Comparison of ENCODE assay signal across 10 cellular contexts in genomic region chr5:173454764-173455598, GRCh38.
DNase-seq lines count a peak whose midpoint lies in the region; ATAC-seq and TF ChIP-seq lines count a peak whose summit lies in the region.
"Had no signal": no experiment of that assay in that cellular context is flagged by ENCODE, and none has a peak within 500 bp of the region (broad histone marks: within the 10 kb centered on the region; RNA-seq: fewer than 3 reads in every experiment).

No MANE protein-coding gene starts in this region.

- TSS peak; percentile 84 for BruUV-seq in Calu3 (replicated peaks; lab: Mats Ljungman, UMichigan)

- H3K27me3 Mint-ChIP-seq in Calu3 (ENCODE audit: unreplicated experiment): no peaks in the 10 kb centered on the region

- peaks cover 16% of the 10 kb centered on the region for H3K36me3 Mint-ChIP-seq in Calu3 (ENCODE audit: insufficient read depth, unreplicated experiment)

- TF ChIP-seq CTCF in Calu3 (IDR thresholded peaks at IDR 0.05; ENCODE audit: unreplicated experiment) (no peak), fibroblast of the aortic adventitia (IDR thresholded peaks at IDR 0.05; ENCODE audit: insufficient read depth, low read length) (no peak), psoas muscle (IDR thresholded peaks at IDR 0.05) (no peak), MM.1S (IDR thresholded peaks at IDR 0.05; ENCODE audit: low read length) (no peak)

- H3K9me3 Mint-ChIP-seq in Calu3 (ENCODE audit: low read depth, unreplicated experiment): no peaks in the 10 kb centered on the region

- H2AFZ ChIP-seq in MM.1S (ENCODE audit: low read length): no peak overlapping the region

- H3K36me3 ChIP-seq in psoas muscle (ENCODE audit: insufficient read depth in 1 of 2, low read depth in 1 of 2) (no peaks in the 10 kb centered on the region), MM.1S (replicated peaks; ENCODE audit: insufficient read depth, low read length) (no peaks in the 10 kb centered on the region)

- H3K9me3 ChIP-seq in psoas muscle: no peaks in the 10 kb centered on the region
- H3K9me3 ChIP-seq in MM.1S (replicated peaks; ENCODE audit: insufficient read depth, low read length): no peaks in the 10 kb centered on the region

- H3K79me2 ChIP-seq in MM.1S (ENCODE audit: low read length): no peaks in the 10 kb centered on the region

- H3K27me3 ChIP-seq in psoas muscle (ENCODE audit: insufficient read depth in 3 of 3, low read length in 2 of 3) (no peaks in the 10 kb centered on the region), MM.1S (replicated peaks; ENCODE audit: insufficient read depth, low read length) (no peaks in the 10 kb centered on the region)

- H3K27ac Mint-ChIP-seq in Calu3 (ENCODE audit: unreplicated experiment): peak overlapping the region; percentile 86

- H3K4me1 ChIP-seq in psoas muscle (peaks cover 70% of the 10 kb centered on the region), MM.1S (ENCODE audit: low read length) (no peaks in the 10 kb centered on the region)

- H4K20me1 ChIP-seq in MM.1S (ENCODE audit: insufficient read depth, low read length): no peaks in the 10 kb centered on the region

- H3F3A ChIP-seq in MM.1S (ENCODE audit: insufficient read depth, low read length): no peaks in the 10 kb centered on the region

- no peak overlapping the region for H3K4me2 ChIP-seq in MM.1S (ENCODE audit: low read depth, low read length)

- H3K27ac ChIP-seq in psoas muscle (peak overlapping the region; percentile 96), MM.1S (ENCODE audit: low read length) (no peak overlapping the region)

- H3K4me3 ChIP-seq in fibroblast of the aortic adventitia (ENCODE audit: low read depth, low read length) (no peak overlapping the region), psoas muscle (no peak overlapping the region), MM.1S (ENCODE audit: low read length) (no peak overlapping the region)

- WGBS in psoas muscle, 3 donors: 24 to 41% (median 28%) methylated on average over 10 of the region's 10 CpGs

- H3K4me1 Mint-ChIP-seq in Calu3 (ENCODE audit: low read depth, unreplicated experiment): peaks cover 63% of the 10 kb centered on the region

- CTCF ChIA-PET in Calu3 (lab: Charles Lee): interaction anchor here (4.0 kb wide), 1 partner anchor 18 kb away, joined by 13 read pairs; no protein-coding TSS in a partner anchor

- H3K9me2 ChIP-seq in MM.1S (replicated peaks; ENCODE audit: insufficient read depth, low read length): no peaks in the 10 kb centered on the region

- peak overlapping the region; percentile 25 for H3K4me3 Mint-ChIP-seq in Calu3 (ENCODE audit: low read depth, unreplicated experiment)

- intact Hi-C loops in Calu3 (cut with micrococcal nuclease; ENCODE audit: unreplicated experiment): loop anchor here (2.0 to 5.0 kb wide), 2 partner anchors 117 to 126 kb away; partner anchors contain the start of gene STC2
- intact Hi-C loops in psoas muscle (cut with DNase I): loop anchor here (1.0 to 10.0 kb wide), 4 partner anchors 42 to 310 kb away; no protein-coding TSS in a partner anchor

- peak; percentile 79 to 85 (median 83) for ATAC-seq in psoas muscle

- H3K9ac ChIP-seq in MM.1S (ENCODE audit: low read length): no peak overlapping the region

- DNase-seq in Calu3 (peak; percentile 30), RPMI7951 (ENCODE audit: low read depth) (peak; percentile 99), fibroblast of the aortic adventitia (ENCODE audit: low read depth) (peak; percentile 100), psoas muscle (peak; percentile 80 to 87), MM.1S (no peak), NCI-H2029 (lab: John Stamatoyannopoulos, UW) (no peak), NCI-H2081 (lab: John Stamatoyannopoulos, UW) (no peak)
- DNase-seq in activated effector memory CD4-positive, alpha-beta T cell treated with Interleukin-2 at 50 U/mL for 16 hours: no peak
- DNase-seq: NCI-H748 treated with DMSO at 0.1 percent for 48 hours; stimulated activated CD4-positive, alpha-beta T cell treated with anti-CD3 and anti-CD28 coated beads, Interleukin-4, amount 100 ng/mL, for 1 hour had no signal

Comparison
In these comparisons a context has a peak if more than half of its experiments do, and no peak if none do; other contexts are left out.
1. DNase-seq: peak in Calu3 (single experiment), RPMI7951 (single experiment), fibroblast of the aortic adventitia (single experiment) and psoas muscle (2 of 2); none in MM.1S (single experiment), NCI-H2029 (single experiment), NCI-H2081 (0 of 2) and activated effector memory CD4-positive, alpha-beta T cell treated with Interleukin-2 at 50 U/mL for 16 hours (single experiment).